In the genomic region with DNA sequence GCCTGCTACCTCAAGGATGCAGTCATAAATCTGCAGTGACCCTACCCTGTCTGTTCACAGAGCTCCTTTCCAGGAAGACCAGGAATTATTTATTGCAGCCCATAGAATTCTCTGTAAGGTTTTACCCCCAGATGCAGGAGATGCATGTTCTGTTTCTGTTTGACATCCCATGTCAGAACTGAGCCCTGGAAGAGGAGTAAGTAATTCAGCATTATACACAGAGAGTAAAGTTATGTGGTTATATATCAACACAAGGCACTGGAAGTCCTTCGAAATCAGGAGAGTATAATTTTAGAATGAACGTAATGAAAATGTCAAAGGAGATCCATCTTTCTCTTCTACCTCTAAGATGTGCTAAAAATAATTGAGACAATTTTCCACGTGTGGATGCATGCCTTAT, we compare ENCODE assay signal across 18 cellular contexts.
"Had no signal": no experiment of that assay in that cellular context is flagged by ENCODE, and none has a peak within 500 bp of the region (broad histone marks: within the 10 kb centered on the region; RNA-seq: fewer than 3 reads in every experiment).

No MANE protein-coding gene starts in this region.

- H3K27ac ChIP-seq: coronary artery, dorsolateral prefrontal cortex, esophagus squamous epithelium, heart right ventricle, left lung, lower lobe of right lung had no signal

- H3K4me3 ChIP-seq: coronary artery, dorsolateral prefrontal cortex, esophagus squamous epithelium, heart right ventricle, left lung, lower lobe of right lung, mucosa of descending colon had no signal

- H3K4me3 Mint-ChIP-seq: mesothelial cell of epicardium had no signal

- DNase-seq: dermis blood vessel endothelial cell; dorsolateral prefrontal cortex; effector CD4-positive, alpha-beta T cell; effector memory CD4-positive, alpha-beta T cell; esophagus squamous epithelium; foreskin fibroblast; glutamatergic neuron; head of caudate nucleus; heart right ventricle; hippocampal formation; left cardiac atrium; left lung; left ventricle myocardium superior; lower lobe of right lung; mesenchymal stem cell; mucosa of descending colon had no signal

- ATAC-seq: heart right ventricle, left cardiac atrium, left lung, left ventricle myocardium superior, lower lobe of right lung, mucosa of descending colon had no signal

- H3K27ac Mint-ChIP-seq: mesothelial cell of epicardium had no signal

- H3K36me3 ChIP-seq: esophagus squamous epithelium, heart right ventricle, left lung, lower lobe of right lung had no signal

- H3K4me1 ChIP-seq: esophagus squamous epithelium, heart right ventricle, left lung, lower lobe of right lung had no signal

- H3K9me3 ChIP-seq: lower lobe of right lung had no signal

- H3K27me3 ChIP-seq: esophagus squamous epithelium, heart right ventricle, left lung had no signal

- H3K4me1 Mint-ChIP-seq: mesothelial cell of epicardium had no signal
